Comparison of ENCODE assay signal across 8 cellular contexts in genomic region chr9:124771867-124772621, GRCh38. TPM values are rescaled to one million over a fixed set of nuclear protein-coding genes. Genes with fewer than 3 reads are reported as not detected.
A peak's percentile ranks its signal among the peaks of the same experiment; 100 is the strongest.
DNase-seq lines count a peak whose midpoint lies in the region; ATAC-seq and TF ChIP-seq lines count a peak whose summit lies in the region.

No MANE protein-coding gene starts in this region.

- DNase-seq in NCI-H187 (lab: John Stamatoyannopoulos, UW) (peak; percentile 16 to 44), NCI-H187 treated with DMSO at 0.1 percent for 48 hours (lab: John Stamatoyannopoulos, UW) (no peak), MV-4-11 (lab: John Stamatoyannopoulos, UW) (peak; percentile 22), lower leg skin (ENCODE audit: low spot score in 2 of 2) (peak; percentile 61 to 92)
- peak; percentile 9 for DNase-seq in effector CD4-positive, alpha-beta T cell
- DNase-seq in stimulated activated CD8-positive, alpha-beta memory T cell treated with anti-CD3 and anti-CD28 coated beads, Interleukin-15, amount 100 ng/mL, for 1 hour (ENCODE audit: low read depth) = peak; percentile 12

- intact Hi-C loops in lower leg skin (cut with DNase I; ENCODE audit: low total_unique reads) = loop anchor here (2.0 to 10.0 kb wide), 2 partner anchors 81 to 603 kb away; partner anchors contain the start of gene WDR38

- H3K4me3 ChIP-seq in WI38 (ENCODE audit: low read depth, low read length) (peak overlapping the region; percentile 69), lower leg skin (ENCODE audit: low read depth, poor library complexity, severe bottlenecking) (peak overlapping the region; percentile 41)

- peak; percentile 70 for TF ChIP-seq CTCF in WI38 (IDR thresholded peaks at IDR 0.05; ENCODE audit: low read depth, low read length)
- TF ChIP-seq CTCF in lower leg skin (IDR thresholded peaks at IDR 0.05) = peak in 1 of 3 donors; percentile 66

- no peak for TF ChIP-seq POLR2A in lower leg skin (IDR thresholded peaks at IDR 0.05)

- 18 to 19% methylated on average over 34 to 37 of the region's 37 CpGs for WGBS in lower leg skin, 2 donors

- no peak for ATAC-seq in HG02852 (IDR thresholded peaks at IDR 0.05; ENCODE audit: unreplicated experiment)

RNA-seq across cellular contexts. Expression of gene NR6A1, which starts 0.9 kb away (rescaled TPM):
- 1 to 10 TPM; 3.0 to 4.9 (median 3.8) TPM for total RNA-seq in lower leg skin

RNA-seq across cellular contexts. Expression of gene OLFML2A, which starts 4.9 kb away (rescaled TPM):
- total RNA-seq in lower leg skin = 10 to 100 TPM; 13.7 to 33.1 (median 25.7) TPM
